Comparison of ENCODE assay signal across 1 cellular context in the genomic region with DNA sequence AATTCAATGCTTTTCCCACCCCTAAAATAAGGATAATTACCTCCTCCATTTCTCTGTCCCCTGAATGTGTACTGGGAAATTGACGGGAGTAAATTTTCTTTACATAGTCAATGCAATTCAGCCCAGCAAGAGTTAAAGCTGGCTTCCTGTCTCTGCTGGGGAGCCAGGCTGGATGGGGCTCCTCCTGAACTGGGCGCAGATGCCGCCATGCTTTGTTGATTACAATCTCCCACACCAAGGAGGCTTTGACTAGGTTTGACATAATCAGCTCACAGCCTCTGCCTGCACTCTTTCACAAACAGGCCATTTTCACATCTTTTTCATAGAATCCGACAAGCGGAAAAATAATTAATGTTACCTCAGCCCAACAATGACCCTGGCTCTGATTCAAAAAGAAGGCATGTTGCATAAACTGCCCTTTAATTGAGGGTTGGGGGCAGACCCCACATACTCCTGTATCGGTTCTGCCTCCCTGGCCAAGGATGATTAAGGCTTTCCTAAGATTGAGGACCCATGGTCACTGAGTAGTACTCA.
TF ChIP-seq lines count a peak whose summit lies in the region.

No MANE protein-coding gene starts in this region.

TF ChIP-seq in GM23338, 12 proteins besides CTCF, POLR2A, EP300 and RAD21 (continued from another document):
- TF ChIP-seq ZNF462 (CRISPR knock-in tag; IDR thresholded peaks at IDR 0.05) (no peak), POLR2AphosphoS5 (IDR thresholded peaks at IDR 0.05; ENCODE audit: low read depth) (no peak), EZH2phosphoT487 (IDR thresholded peaks at IDR 0.05; ENCODE audit: unreplicated experiment) (no peak), REST (IDR thresholded peaks at IDR 0.05; ENCODE audit: unreplicated experiment) (no peak), ZNF114 (CRISPR knock-in tag; IDR thresholded peaks at IDR 0.05) (no peak), ZNF331 (CRISPR knock-in tag; IDR thresholded peaks at IDR 0.05; ENCODE audit: low read depth) (no peak), NANOG (IDR thresholded peaks at IDR 0.05; ENCODE audit: borderline replicate concordance) (no peak), STAT1 (IDR thresholded peaks at IDR 0.05; ENCODE audit: unreplicated experiment) (no peak)
- TF ChIP-seq, protein P1, sequence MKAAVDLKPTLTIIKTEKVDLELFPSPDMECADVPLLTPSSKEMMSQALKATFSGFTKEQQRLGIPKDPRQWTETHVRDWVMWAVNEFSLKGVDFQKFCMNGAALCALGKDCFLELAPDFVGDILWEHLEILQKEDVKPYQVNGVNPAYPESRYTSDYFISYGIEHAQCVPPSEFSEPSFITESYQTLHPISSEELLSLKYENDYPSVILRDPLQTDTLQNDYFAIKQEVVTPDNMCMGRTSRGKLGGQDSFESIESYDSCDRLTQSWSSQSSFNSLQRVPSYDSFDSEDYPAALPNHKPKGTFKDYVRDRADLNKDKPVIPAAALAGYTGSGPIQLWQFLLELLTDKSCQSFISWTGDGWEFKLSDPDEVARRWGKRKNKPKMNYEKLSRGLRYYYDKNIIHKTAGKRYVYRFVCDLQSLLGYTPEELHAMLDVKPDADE (IDR thresholded peaks at IDR 0.05) = no peak
